ENCODE assay signal across 8 cellular contexts in genomic region chr9:70405808-70406445, GRCh38. TPM values are rescaled to one million over a fixed set of nuclear protein-coding genes. Genes with fewer than 3 reads are reported as not detected.
DNase-seq lines count a peak whose midpoint lies in the region; ATAC-seq and TF ChIP-seq lines count a peak whose summit lies in the region.

No MANE protein-coding gene starts in this region.

- H3K4me1 ChIP-seq in heart right ventricle (peaks cover 42 to 100% (median 95%) of the 10 kb centered on the region in 9 donors), tibial nerve (peaks cover 0 to 86% (median 66%) of the 10 kb centered on the region in 4 donors)

- ATAC-seq in heart right ventricle (no peak), Right ventricle myocardium inferior (no peak), left colon (peak; percentile 87)

- no peaks in the 10 kb centered on the region for H3K36me3 Mint-ChIP-seq in IgD-negative memory B cell

- H3K27me3 ChIP-seq in heart right ventricle (no peaks in the 10 kb centered on the region), tibial nerve (no peaks in the 10 kb centered on the region)

- peak overlapping the region in 9 of 10 donors; percentile 32 to 87 (median 71) for H3K27ac ChIP-seq in heart right ventricle
- H3K27ac ChIP-seq in tibial nerve: peak overlapping the region; percentile 63 to 89 (median 78)

- no peak for TF ChIP-seq EP300 in tibial nerve (IDR thresholded peaks at IDR 0.05)

- peak overlapping the region; percentile 58 to 96 (median 78) for H3K4me3 Mint-ChIP-seq in IgD-negative memory B cell

- no peak for TF ChIP-seq CTCF in heart right ventricle (IDR thresholded peaks at IDR 0.05)
- TF ChIP-seq CTCF in tibial nerve (IDR thresholded peaks at IDR 0.05): no peak

- no peaks in the 10 kb centered on the region for H3K9me3 Mint-ChIP-seq in IgD-negative memory B cell

- no peaks in the 10 kb centered on the region for H3K27me3 Mint-ChIP-seq in IgD-negative memory B cell

- H3K9me3 ChIP-seq in heart right ventricle (no peaks in the 10 kb centered on the region), tibial nerve (no peaks in the 10 kb centered on the region)

- peak overlapping the region; percentile 54 to 96 (median 86) for H3K27ac Mint-ChIP-seq in IgD-negative memory B cell

- intact Hi-C loops in heart right ventricle (cut with DNase I): no loop called here
- intact Hi-C loops in Right ventricle myocardium inferior (cut with DNase I): loop anchor here (5.0 kb wide), 1 partner anchor 196 kb away; no protein-coding TSS in a partner anchor
- intact Hi-C loops in left colon (cut with DNase I, micrococcal nuclease): no loop called here
- intact Hi-C loops in posterior cingulate gyrus (cut with DNase I): loop anchor here (5.0 kb wide), 1 partner anchor 54 kb away; no protein-coding TSS in a partner anchor

- TF ChIP-seq POLR2A in tibial nerve (IDR thresholded peaks at IDR 0.05): no peak

- WGBS in heart right ventricle, 2 donors: 60 to 64% methylated on average over 3 of the region's 3 CpGs
- 66 to 68% methylated on average over 3 of the region's 3 CpGs for WGBS in tibial nerve, 2 donors

- H3K36me3 ChIP-seq in heart right ventricle (no peaks in the 10 kb centered on the region), tibial nerve (peaks cover 0 to 18% (median 0%) of the 10 kb centered on the region in 3 donors)

- H3K4me1 Mint-ChIP-seq in IgD-negative memory B cell: peaks cover 22 to 58% (median 44%) of the 10 kb centered on the region in 3 donors

- DNase-seq in heart right ventricle (no peak), Right ventricle myocardium inferior (ENCODE audit: missing footprints) (no peak), left colon (no peak), tibial nerve (ENCODE audit: low spot score in 2 of 2) (no peak), UCSD-AML1 (lab: John Stamatoyannopoulos, UW; ENCODE audit: unreplicated experiment) (no peak), posterior cingulate gyrus (no peak), activated gamma-delta T cell (lab: John Stamatoyannopoulos, UW) (no peak)

- H3K4me3 ChIP-seq in heart right ventricle (no peak overlapping the region), tibial nerve (peak overlapping the region in 2 of 4 donors; percentile 13 to 90)

RNA-seq across cellular contexts. Expression of gene KLF9, which starts 8.5 kb away (rescaled TPM):
- total RNA-seq in heart right ventricle (10 to 100 TPM; 27.3 to 67.4 (median 41.1) TPM), Right ventricle myocardium inferior (52.6 TPM), left colon (10 to 100 TPM; 26.7 to 55.2 TPM), tibial nerve (100 to 1,000 TPM; 286 to 387 (median 351) TPM)
- polyA plus RNA-seq in heart right ventricle (10 to 100 TPM; 27.7 to 31.9 TPM), IgD-negative memory B cell (3.3 TPM)

Comparison
In these comparisons a context has a peak if more than half of its experiments do, and no peak if none do; other contexts are left out.
1. intact Hi-C loops: an anchor here in Right ventricle myocardium inferior (5.0 kb wide) and posterior cingulate gyrus (5.0 kb wide); none called in heart right ventricle and left colon.